Comparison of ENCODE assay signal across 2 cellular contexts in the genomic region with DNA sequence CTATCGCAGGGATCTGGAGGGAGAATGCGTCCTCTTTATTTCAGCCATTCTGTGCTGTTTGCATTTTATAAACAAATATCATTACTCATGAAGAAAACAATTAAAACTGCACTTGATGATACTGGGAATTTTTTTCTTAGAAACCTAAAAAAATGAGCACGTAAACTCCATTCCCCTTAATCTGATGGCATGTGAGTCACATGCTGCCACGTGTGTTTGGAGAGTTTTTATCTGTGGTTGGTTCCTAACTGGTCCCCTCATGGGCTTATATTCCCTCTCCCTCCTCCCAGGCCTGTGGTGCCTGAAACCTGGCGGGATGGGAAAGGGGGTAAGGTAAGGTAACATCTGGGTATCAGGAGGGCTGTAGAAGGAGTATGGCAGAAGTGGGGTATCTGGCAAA.
A peak's percentile ranks its signal among the peaks of the same experiment; 100 is the strongest.
TF ChIP-seq lines count a peak whose summit lies in the region.

No MANE protein-coding gene starts in this region.

TF ChIP-seq in HepG2, 621 proteins besides CTCF, POLR2A, EP300 and RAD21:
- TF ChIP-seq, protein P1, sequence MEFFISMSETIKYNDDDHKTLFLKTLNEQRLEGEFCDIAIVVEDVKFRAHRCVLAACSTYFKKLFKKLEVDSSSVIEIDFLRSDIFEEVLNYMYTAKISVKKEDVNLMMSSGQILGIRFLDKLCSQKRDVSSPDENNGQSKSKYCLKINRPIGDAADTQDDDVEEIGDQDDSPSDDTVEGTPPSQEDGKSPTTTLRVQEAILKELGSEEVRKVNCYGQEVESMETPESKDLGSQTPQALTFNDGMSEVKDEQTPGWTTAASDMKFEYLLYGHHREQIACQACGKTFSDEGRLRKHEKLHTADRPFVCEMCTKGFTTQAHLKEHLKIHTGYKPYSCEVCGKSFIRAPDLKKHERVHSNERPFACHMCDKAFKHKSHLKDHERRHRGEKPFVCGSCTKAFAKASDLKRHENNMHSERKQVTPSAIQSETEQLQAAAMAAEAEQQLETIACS (CRISPR knock-in tag; IDR thresholded peaks at IDR 0.05) = no peak
- TF ChIP-seq MXI1 (IDR thresholded peaks at IDR 0.05; ENCODE audit: borderline replicate concordance, low read depth, low read length) (no peak), SMARCC2 (IDR thresholded peaks at IDR 0.05) (no peak)
- TF ChIP-seq, protein P2, sequence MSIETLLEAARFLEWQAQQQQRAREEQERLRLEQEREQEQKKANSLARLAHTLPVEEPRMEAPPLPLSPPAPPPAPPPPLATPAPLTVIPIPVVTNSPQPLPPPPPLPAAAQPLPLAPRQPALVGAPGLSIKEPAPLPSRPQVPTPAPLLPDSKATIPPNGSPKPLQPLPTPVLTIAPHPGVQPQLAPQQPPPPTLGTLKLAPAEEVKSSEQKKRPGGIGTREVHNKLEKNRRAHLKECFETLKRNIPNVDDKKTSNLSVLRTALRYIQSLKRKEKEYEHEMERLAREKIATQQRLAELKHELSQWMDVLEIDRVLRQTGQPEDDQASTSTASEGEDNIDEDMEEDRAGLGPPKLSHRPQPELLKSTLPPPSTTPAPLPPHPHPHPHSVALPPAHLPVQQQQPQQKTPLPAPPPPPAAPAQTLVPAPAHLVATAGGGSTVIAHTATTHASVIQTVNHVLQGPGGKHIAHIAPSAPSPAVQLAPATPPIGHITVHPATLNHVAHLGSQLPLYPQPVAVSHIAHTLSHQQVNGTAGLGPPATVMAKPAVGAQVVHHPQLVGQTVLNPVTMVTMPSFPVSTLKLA (IDR thresholded peaks at IDR 0.05) = peak; percentile 65

TF ChIP-seq in WTC11, 78 proteins besides CTCF, POLR2A, EP300 and RAD21:
- TF ChIP-seq, protein P3, sequence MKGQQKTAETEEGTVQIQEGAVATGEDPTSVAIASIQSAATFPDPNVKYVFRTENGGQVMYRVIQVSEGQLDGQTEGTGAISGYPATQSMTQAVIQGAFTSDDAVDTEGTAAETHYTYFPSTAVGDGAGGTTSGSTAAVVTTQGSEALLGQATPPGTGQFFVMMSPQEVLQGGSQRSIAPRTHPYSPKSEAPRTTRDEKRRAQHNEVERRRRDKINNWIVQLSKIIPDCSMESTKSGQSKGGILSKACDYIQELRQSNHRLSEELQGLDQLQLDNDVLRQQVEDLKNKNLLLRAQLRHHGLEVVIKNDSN (CRISPR knock-in tag; IDR thresholded peaks at IDR 0.05) = no peak
- TF ChIP-seq FOXK1 (CRISPR knock-in tag; IDR thresholded peaks at IDR 0.05) (no peak), ZNF423 (CRISPR knock-in tag; IDR thresholded peaks at IDR 0.05) (no peak), NFE2L1 (CRISPR knock-in tag; IDR thresholded peaks at IDR 0.05) (no peak), IRF2 (CRISPR knock-in tag; IDR thresholded peaks at IDR 0.05; ENCODE audit: borderline replicate concordance, low read depth) (no peak), OVOL2 (CRISPR knock-in tag; IDR thresholded peaks at IDR 0.05; ENCODE audit: borderline replicate concordance) (no peak)
